ENCODE assay signal across 4 cellular contexts in the genomic region with DNA sequence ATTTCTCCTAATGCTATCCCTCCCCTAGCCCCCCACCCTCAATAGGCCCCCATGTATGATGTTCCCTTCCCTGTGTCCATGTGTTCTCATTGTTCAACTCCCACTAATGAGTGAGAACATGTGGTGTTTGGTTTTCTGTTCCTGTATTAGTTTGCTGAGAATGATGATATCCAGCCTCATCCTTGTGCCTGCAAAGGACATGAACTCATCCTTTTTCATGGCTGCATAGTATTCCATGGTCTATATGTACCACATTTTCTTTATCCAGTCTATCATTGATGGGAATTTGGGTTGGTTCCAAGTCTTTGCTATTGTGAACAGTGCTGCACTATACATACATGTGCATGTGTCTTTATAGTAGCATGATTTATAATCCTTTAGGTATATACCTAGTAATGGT.
A peak's percentile ranks its signal among the peaks of the same experiment; 100 is the strongest.
DNase-seq lines count a peak whose midpoint lies in the region; ATAC-seq, FAIRE-seq and TF ChIP-seq lines count a peak whose summit lies in the region.
"Not testable (repeated sequence)": the region's sequence is repeated elsewhere in the genome, so short reads cannot be mapped to it uniquely, and the experiment has no call there.

No MANE protein-coding gene starts in this region.

- not testable (repeated sequence) for TF ChIP-seq RAD21 in K562 (CRISPR knock-in tag; conservative IDR thresholded peaks at IDR 0.05 in 1 of 2, IDR thresholded peaks at IDR 0.05 in 1 of 2)

- H3K9me3 Mint-ChIP-seq in WTC11: peaks cover 20% of the 10 kb centered on the region

- H3K27ac Mint-ChIP-seq in WTC11: not testable (repeated sequence)

- H3K9me1 ChIP-seq in K562 (ENCODE audit: control insufficient read depth, insufficient read depth, low read length): not testable (repeated sequence)

- H3K27ac ChIP-seq in HEK293 (ENCODE audit: extremely low read depth, low read depth, low read length); K562 (ENCODE audit: extremely low read depth, low read depth, low read length): not testable (repeated sequence)

- not testable (repeated sequence) for H3K79me2 ChIP-seq in K562 (ENCODE audit: control insufficient read depth, insufficient read depth, low read length)

- not testable (repeated sequence) for H3K36me3 Mint-ChIP-seq in WTC11

- not testable (repeated sequence) for H2AFZ ChIP-seq in K562 (ENCODE audit: low read depth, low read length)

- H3K4me3 Mint-ChIP-seq in WTC11: not testable (repeated sequence)

- TF ChIP-seq CTCF in HEK293 (tag by site-specific recombination; IDR thresholded peaks at IDR 0.05); WTC11 (IDR thresholded peaks at IDR 0.05); K562 (IDR thresholded peaks at IDR 0.05 in 2 of 3, conservative IDR thresholded peaks at IDR 0.05 in 1 of 3; ENCODE audit: insufficient read depth in 2 of 3, low read depth in 1 of 3, low read length in 3 of 3): not testable (repeated sequence)

- H3K4me2 ChIP-seq in K562 (ENCODE audit: insufficient read depth, low read length): not testable (repeated sequence)

- not testable (repeated sequence) for H3K4me1 ChIP-seq in HEK293 (ENCODE audit: control insufficient read depth, insufficient read depth, low read length); K562 (replicated peaks in 1 of 2; ENCODE audit: control insufficient read depth in 2 of 2, insufficient read depth in 2 of 2, low read length in 2 of 2)

- in situ Hi-C loops in K562 (cut with MboI): not testable (repeated sequence)

- TF ChIP-seq POLR2A in K562 (conservative IDR thresholded peaks at IDR 0.05): not testable (repeated sequence)

- not testable (repeated sequence) for H4K20me1 ChIP-seq in K562 (replicated peaks; ENCODE audit: control insufficient read depth, insufficient read depth, low read length)

- not testable (repeated sequence) for H3K4me3 ChIP-seq in HEK293 (ENCODE audit: low read depth, low read length); K562

- H3K9ac ChIP-seq in K562 (ENCODE audit: insufficient read depth in 1 of 2, low read depth in 2 of 2, low read length in 2 of 2): not testable (repeated sequence)

- H3K4me1 Mint-ChIP-seq in WTC11: not testable (repeated sequence)

- not testable (repeated sequence) for H3K27me3 Mint-ChIP-seq in WTC11 (ENCODE audit: low read depth)

- CTCF ChIA-PET in HEK293 (lab: Yijun Ruan, JAX); WTC11 (lab: Charles Lee); K562 (lab: Yijun Ruan, JAX; ENCODE audit: low intra/inter-chr PET ratio): not testable (repeated sequence)

- H3K36me3 ChIP-seq in HEK293 (ENCODE audit: control insufficient read depth in 2 of 2, insufficient read depth in 1 of 2, low read length in 2 of 2); K562 (ENCODE audit: control insufficient read depth, insufficient read depth, low read length): not testable (repeated sequence)

- not testable (repeated sequence) for H3K27me3 ChIP-seq in K562 (ENCODE audit: control insufficient read depth in 2 of 2, insufficient read depth in 2 of 2, low read length in 2 of 2)

- DNase-seq in WTC11 (ENCODE audit: low spot score); K562 (ENCODE audit: extremely low read depth in 1 of 4, low spot score in 3 of 4): not testable (repeated sequence)

- intact Hi-C loops in K562 (cut with micrococcal nuclease): not testable (repeated sequence)

- not testable (repeated sequence) for BruUV-seq in K562 (replicated peaks; lab: Mats Ljungman, UMichigan)

- POLR2A ChIA-PET in HEK293 (lab: Yijun Ruan, JAX); WTC11 (lab: Charles Lee); K562 (lab: Yijun Ruan, JAX): not testable (repeated sequence)

- not testable (repeated sequence) for H3K9me3 ChIP-seq in HEK293 (ENCODE audit: control insufficient read depth, insufficient read depth, low read depth, low read length); K562 (replicated peaks; ENCODE audit: control insufficient read depth, insufficient read depth, low read depth, low read length)

- TF ChIP-seq EP300 in K562 (IDR thresholded peaks at IDR 0.05; ENCODE audit: low read length): not testable (repeated sequence)

- ATAC-seq in SK-N-SH treated with all-trans-retinoic acid at 6 μM for 48 hours, WTC11, K562: not testable (repeated sequence)

- FAIRE-seq in K562 (lab: Jason Lieb, UNC): not testable (repeated sequence)

TF ChIP-seq in SK-N-SH treated with all-trans-retinoic acid at 6 μM for 48 hours, 23 proteins besides CTCF, POLR2A, EP300 and RAD21:
- TF ChIP-seq ZNF8 (CRISPR knock-in tag; IDR thresholded peaks at IDR 0.05): 0 out of 2 replicates have a peak, but pooled peaks have one; percentile 27

TF ChIP-seq in WTC11, 78 proteins besides CTCF, POLR2A, EP300 and RAD21:
- TF ChIP-seq GTF2I (CRISPR knock-in tag; conservative IDR thresholded peaks at IDR 0.05): peak; percentile 34; the same call in 1 of the 2 replicates

TF ChIP-seq in K562, 482 proteins besides CTCF, POLR2A, EP300 and RAD21:
- TF ChIP-seq ZNF146 (CRISPR knock-in tag; IDR thresholded peaks at IDR 0.05; ENCODE audit: unreplicated experiment) (peak; percentile 94), SMARCA5 (IDR thresholded peaks at IDR 0.05) (0 out of 2 replicates have a peak, but pooled peaks have one; percentile 34), RBM25 (IDR thresholded peaks at IDR 0.05; ENCODE audit: low read depth, low read length, severe bottlenecking) (peak; percentile 40)
